ENCODE assay signal across 14 cellular contexts in the genomic region with DNA sequence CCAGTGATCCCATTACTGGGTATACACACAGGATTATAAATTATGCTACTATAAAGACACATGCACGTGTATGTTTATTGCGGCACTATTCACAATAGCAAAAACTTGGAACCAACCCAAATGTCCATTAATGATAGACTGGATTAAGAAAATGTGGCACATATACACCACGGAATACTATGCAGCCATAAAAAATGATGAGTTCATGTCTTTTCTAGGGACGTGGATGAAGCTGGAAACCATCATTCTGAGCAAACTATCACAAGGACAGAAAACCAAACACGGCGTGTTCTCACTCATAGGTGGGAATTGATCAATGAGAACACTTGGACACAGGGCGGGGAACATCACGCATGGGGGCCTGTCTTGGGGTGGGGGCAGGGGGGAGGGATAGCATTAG. TPM values are rescaled to one million over a fixed set of nuclear protein-coding genes. Genes with fewer than 3 reads are reported as not detected.
"Had no signal": no experiment of that assay in that cellular context is flagged by ENCODE, and none has a peak within 500 bp of the region (broad histone marks: within the 10 kb centered on the region; RNA-seq: fewer than 3 reads in every experiment).

No MANE protein-coding gene starts in this region.

RNA-seq across cellular contexts. Expression of a gene that starts 9.0 kb away (rescaled TPM):
- total RNA-seq: activated B cell treated with CpG ODN at 0.5 μM for 24 hours; activated CD4-positive, alpha-beta memory T cell treated with anti-CD3 and anti-CD28 coated beads for 36 hours; activated CD4-positive, alpha-beta memory T cell treated with anti-CD3 and anti-CD28 coated beads, Interleukin-2, amount 10 ng/mL, durations not matched to agents 7 days and 5 days; activated CD4-positive, alpha-beta T cell treated with anti-CD3 and anti-CD28 coated beads for 36 hours; activated CD4-positive, alpha-beta T cell treated with anti-CD3 and anti-CD28 coated beads, Interleukin-2, amount 10 ng/mL, durations not matched to agents 24 days and 14 days; activated CD4-positive, alpha-beta T cell treated with anti-CD3 and anti-CD28 coated beads, Interleukin-2, amount 10 ng/mL, durations not matched to agents 7 days and 5 days; activated CD8-positive, alpha-beta memory T cell treated with anti-CD3 and anti-CD28 coated beads for 36 hours; activated CD8-positive, alpha-beta memory T cell treated with anti-CD3 and anti-CD28 coated beads, Interleukin-2, amount 10 ng/mL, durations not matched to agents 7 days and 5 days; activated CD8-positive, alpha-beta T cell treated with anti-CD3 and anti-CD28 coated beads for 36 hours; activated CD8-positive, alpha-beta T cell treated with anti-CD3 and anti-CD28 coated beads, Interleukin-2, amount 10 ng/mL, durations not matched to agents 7 days and 5 days; T-helper 1 cell treated with Interleukin-12 subunit alpha and Interleukin-12 subunit beta and Interleukin-4 antibody, amounts not matched to agents 30 ng/mL and 1 ng/mL, for 36 hours; T-helper 17 cell; T-helper 2 cell treated with Interferon-gamma antibody and Interleukin-4, amounts not matched to agents 100 ng/mL and 5 ng/mL, for 36 hours; WTC11 had no signal
